22 cellular contexts compared by ENCODE assay signal in genomic region chr11:6571434-6572008, GRCh38. TPM values are rescaled to one million over a fixed set of nuclear protein-coding genes. Genes with fewer than 3 reads are reported as not detected.
DNase-seq lines count a peak whose midpoint lies in the region; ATAC-seq, FAIRE-seq and TF ChIP-seq lines count a peak whose summit lies in the region.
"Had no signal": no experiment of that assay in that cellular context is flagged by ENCODE, and none has a peak within 500 bp of the region (broad histone marks: within the 10 kb centered on the region; RNA-seq: fewer than 3 reads in every experiment).

No MANE protein-coding gene starts in this region.

- no peak for TF ChIP-seq POLR2A in H1 (IDR thresholded peaks at IDR 0.05; ENCODE audit: control extremely low read depth in 1 of 2, low read depth in 2 of 2, low read length in 2 of 2)

- H3K79me2 ChIP-seq in H1 (ENCODE audit: control insufficient read depth in 1 of 2, insufficient read depth in 2 of 2, low read length in 2 of 2): no peaks in the 10 kb centered on the region
- H3K79me2 ChIP-seq in PC-3 (ENCODE audit: low read length): no peaks in the 10 kb centered on the region
- 0 out of 2 replicates have a peak, but pooled peaks cover 3% of the 10 kb centered on the region for H3K79me2 ChIP-seq in Karpas-422 (ENCODE audit: low read length)

- H3F3A ChIP-seq in PC-3 (ENCODE audit: low read length, unreplicated experiment): no peaks in the 10 kb centered on the region

- POLR2A ChIA-PET in H1 (lab: Charles Lee; ENCODE audit: partially characterized antibody) (interaction anchor here (1.6 to 3.3 kb wide), 4 partner anchors 9 to 40 kb away, joined by 4 to 14 read pairs (median 6); partner anchors contain the start of genes ILK, RRP8 and TAF10), PC-3 (lab: Charles Lee; ENCODE audit: unreplicated experiment) (no interaction called here)

- H3K27me3 ChIP-seq in HUES48 (ENCODE audit: control insufficient read depth, insufficient read depth, low read length) (no peaks in the 10 kb centered on the region; the same call in 1 of the 2 replicates), H1 (replicated peaks in 1 of 4; ENCODE audit: control insufficient read depth in 3 of 4, extremely low read depth in 1 of 4, insufficient read depth in 3 of 4, low read length in 3 of 4) (no peaks in the 10 kb centered on the region), mesenchymal stem cell (ENCODE audit: control insufficient read depth in 1 of 2, insufficient read depth in 1 of 2, low read length in 2 of 2) (no peaks in the 10 kb centered on the region), PC-3 (ENCODE audit: low read length) (no peaks in the 10 kb centered on the region), Karpas-422 (ENCODE audit: low read length) (no peaks in the 10 kb centered on the region)
- H3K27me3 ChIP-seq: BLaER1 treated with 17β-estradiol and CSF1 and Interleukin-3, amounts not matched to agents 10 nM and 100 nM had no signal

- peak; percentile 29 to 53; a peak in 3 of 4 replicates for TF ChIP-seq RAD21 in H1 (IDR thresholded peaks at IDR 0.05 in 1 of 2, conservative IDR thresholded peaks at IDR 0.05 in 1 of 2; ENCODE audit: low read depth in 2 of 2, low read length in 2 of 2)

- H2AFZ ChIP-seq in H1 (ENCODE audit: low read length) (no peak overlapping the region), mesenchymal stem cell (ENCODE audit: low read depth, low read length) (no peak overlapping the region), PC-3 (ENCODE audit: low read length) (no peak overlapping the region), Karpas-422 (ENCODE audit: low read length) (no peak overlapping the region)

- H3K14ac ChIP-seq in H1 (ENCODE audit: insufficient read length) (no peak overlapping the region), mesenchymal stem cell (ENCODE audit: low read length in 2 of 2) (peak overlapping the region in 1 of 2 experiments; percentile 5)

- H3K4me3 ChIP-seq in HUES48 (ENCODE audit: low read depth, low read length) (peak overlapping the region; percentile 41; the same call in 1 of the 2 replicates), H1 (ENCODE audit: extremely low read depth in 1 of 4, insufficient read depth in 2 of 4, low read depth in 3 of 4, low read length in 4 of 4) (no peak overlapping the region), mesenchymal stem cell (ENCODE audit: insufficient read depth in 1 of 2, low read depth in 1 of 2, low read length in 2 of 2) (no peak overlapping the region), PC-3 (ENCODE audit: low read length) (no peak overlapping the region), Karpas-422 (ENCODE audit: low read length) (no peak overlapping the region)
- H3K4me3 ChIP-seq: A549; BLaER1 treated with 17β-estradiol and CSF1 and Interleukin-3, amounts not matched to agents 10 nM and 100 nM had no signal

- no peak for FAIRE-seq in H1 (lab: Jason Lieb, UNC)
- FAIRE-seq: A549, GM12892, H54 had no signal

- H2BK12ac ChIP-seq in H1 (ENCODE audit: low read depth, low read length) (no peak overlapping the region), mesenchymal stem cell (ENCODE audit: low read length in 2 of 2) (no peak overlapping the region)

- no peak overlapping the region for H4K5ac ChIP-seq in H1 (ENCODE audit: insufficient read length, low read depth, low read length)

- intact Hi-C loops in PC-3 (cut with micrococcal nuclease): no loop called here

- ATAC-seq in PC-3: no peak
- ATAC-seq in HG03460 (IDR thresholded peaks at IDR 0.05; ENCODE audit: unreplicated experiment): no peak
- ATAC-seq: A549, Panc1 had no signal

- no peak overlapping the region for H2AK5ac ChIP-seq in H1 (ENCODE audit: low read depth, low read length)
- no peak overlapping the region for H2AK5ac ChIP-seq in mesenchymal stem cell (ENCODE audit: low read length, severe bottlenecking)

- H3K23ac ChIP-seq in H1 (ENCODE audit: insufficient read length) (no peak overlapping the region), mesenchymal stem cell (ENCODE audit: low read length in 2 of 2) (no peak overlapping the region)

- no peak overlapping the region for H2BK5ac ChIP-seq in H1 (ENCODE audit: low read depth, low read length)
- no peak overlapping the region for H2BK5ac ChIP-seq in mesenchymal stem cell (ENCODE audit: low read depth, low read length, poor library complexity, severe bottlenecking)

- no peak overlapping the region for H2BK20ac ChIP-seq in H1 (ENCODE audit: low read length)

- H4K91ac ChIP-seq in H1 (replicated peaks; ENCODE audit: insufficient read length, low read length) (no peak overlapping the region), mesenchymal stem cell (ENCODE audit: low read length) (peak overlapping the region; percentile 62)

- H3K18ac ChIP-seq in H1 (ENCODE audit: extremely low read depth, low read length): no peak overlapping the region
- H3K18ac ChIP-seq in mesenchymal stem cell (ENCODE audit: low read depth in 1 of 2, low read length in 2 of 2): no peak overlapping the region

- H4K20me1 ChIP-seq in H1 (replicated peaks in 1 of 2; ENCODE audit: control insufficient read depth in 1 of 2, insufficient read depth in 2 of 2, low read length in 2 of 2) (no peaks in the 10 kb centered on the region), PC-3 (ENCODE audit: low read length) (no peaks in the 10 kb centered on the region), Karpas-422 (ENCODE audit: insufficient read depth, low read depth, low read length) (no peaks in the 10 kb centered on the region)

- no peaks in the 10 kb centered on the region; the same call in 1 of the 2 replicates for H3K23me2 ChIP-seq in H1 (ENCODE audit: low read depth, low read length)

- H3K4ac ChIP-seq in H1 (replicated peaks; ENCODE audit: insufficient read length, low read depth, low read length) (no peak overlapping the region), mesenchymal stem cell (ENCODE audit: low read depth in 1 of 2, low read length in 2 of 2) (no peak overlapping the region)

- H3K9me2 ChIP-seq in PC-3 (replicated peaks; ENCODE audit: low read length) (no peaks in the 10 kb centered on the region), Karpas-422 (replicated peaks; ENCODE audit: insufficient read depth, low read length) (no peaks in the 10 kb centered on the region)

- H3K4me2 ChIP-seq in H1 (ENCODE audit: insufficient read depth in 1 of 2, low read depth in 2 of 2, low read length in 2 of 2) (no peak overlapping the region), mesenchymal stem cell (ENCODE audit: low read length, poor library complexity, severe bottlenecking) (no peak overlapping the region), PC-3 (ENCODE audit: low read length) (no peak overlapping the region), Karpas-422 (ENCODE audit: low read depth, low read length, poor library complexity, severe bottlenecking) (no peak overlapping the region)
- H3K4me2 ChIP-seq: A549; BLaER1 treated with 17β-estradiol and CSF1 and Interleukin-3, amounts not matched to agents 10 nM and 100 nM had no signal

- H2BK15ac ChIP-seq in H1 (ENCODE audit: low read length): no peak overlapping the region
- no peak overlapping the region for H2BK15ac ChIP-seq in mesenchymal stem cell (ENCODE audit: low read depth, poor library complexity, severe bottlenecking)

- H3K79me1 ChIP-seq in H1 (ENCODE audit: low read depth, low read length) (no peaks in the 10 kb centered on the region), mesenchymal stem cell (replicated peaks; ENCODE audit: low read length, poor library complexity, severe bottlenecking) (peaks cover 4% of the 10 kb centered on the region)

- 87% methylated on average over 22 of the region's 22 CpGs; no CpG with 5 or more reads in 1 of the 2 experiments for WGBS in H1 (ENCODE audit: extremely low coverage in 1 of 2, insufficient coverage in 1 of 2, insufficient read length in 1 of 2, insufficient replicate concordance in 2 of 2, low coverage in 1 of 2, low lambda C conversion rate in 2 of 2, missing lambda C conversion rate in 1 of 2), 2 experiments
- 91% methylated on average over 22 of the region's 22 CpGs for WGBS in mesenchymal stem cell

- no peak overlapping the region for H3K9ac ChIP-seq in HUES48 (ENCODE audit: low read depth, low read length)
- H3K9ac ChIP-seq in H1 (replicated peaks in 1 of 4; ENCODE audit: extremely low read depth in 1 of 4, low read depth in 3 of 4, low read length in 3 of 4): no peak overlapping the region
- no peak overlapping the region for H3K9ac ChIP-seq in mesenchymal stem cell (ENCODE audit: low read length)
- H3K9ac ChIP-seq in PC-3 (ENCODE audit: low read length): no peak overlapping the region
- no peak overlapping the region for H3K9ac ChIP-seq in Karpas-422 (ENCODE audit: low read length)
- H3K9ac ChIP-seq: BLaER1 treated with 17β-estradiol and CSF1 and Interleukin-3, amounts not matched to agents 10 nM and 100 nM had no signal

- no peak for TF ChIP-seq EP300 in H1 (IDR thresholded peaks at IDR 0.05; ENCODE audit: borderline replicate concordance in 1 of 2, low read depth in 2 of 2, low read length in 2 of 2)

- H3K27ac ChIP-seq in HUES48 (ENCODE audit: low read depth, low read length): no peak overlapping the region
- no peak overlapping the region for H3K27ac ChIP-seq in H1 (ENCODE audit: low read depth, low read length)
- no peak overlapping the region for H3K27ac ChIP-seq in mesenchymal stem cell (ENCODE audit: low read length, poor library complexity, severe bottlenecking)
- H3K27ac ChIP-seq in PC-3 (ENCODE audit: low read length): no peak overlapping the region
- no peak overlapping the region for H3K27ac ChIP-seq in Karpas-422 (ENCODE audit: low read length)
- H3K27ac ChIP-seq: A549; BLaER1 treated with 17β-estradiol and CSF1 and Interleukin-3, amounts not matched to agents 10 nM and 100 nM; HL-60 had no signal

- BruUV-seq in PC-3 (replicated peaks; lab: Mats Ljungman, UMichigan): no TSS peak

- H3K36me3 ChIP-seq in HUES48 (ENCODE audit: control insufficient read depth, insufficient read depth, low read length): no peaks in the 10 kb centered on the region
- no peaks in the 10 kb centered on the region for H3K36me3 ChIP-seq in H1 (ENCODE audit: control insufficient read depth in 2 of 4, insufficient read depth in 4 of 4, low read length in 3 of 4)
- peaks cover 8 to 29% of the 10 kb centered on the region in 2 experiments for H3K36me3 ChIP-seq in mesenchymal stem cell (ENCODE audit: control insufficient read depth in 1 of 2, insufficient read depth in 2 of 2, low read depth in 1 of 2, low read length in 2 of 2)
- no peaks in the 10 kb centered on the region for H3K36me3 ChIP-seq in PC-3 (ENCODE audit: low read depth, low read length)
- no peaks in the 10 kb centered on the region for H3K36me3 ChIP-seq in Karpas-422 (ENCODE audit: insufficient read depth, low read length)

- H2BK120ac ChIP-seq in H1 (replicated peaks; ENCODE audit: low read depth, low read length) (no peak overlapping the region), mesenchymal stem cell (ENCODE audit: low read depth, low read length) (no peak overlapping the region)

- H3K56ac ChIP-seq in H1 (replicated peaks; ENCODE audit: insufficient read length, low read depth, low read length): no peak overlapping the region

- H3K9me3 ChIP-seq in HUES48 (ENCODE audit: control insufficient read depth, insufficient read depth, low read length) (no peaks in the 10 kb centered on the region), H1 (ENCODE audit: insufficient read depth in 2 of 2, low read depth in 1 of 2, low read length in 1 of 2) (no peaks in the 10 kb centered on the region), mesenchymal stem cell (ENCODE audit: control insufficient read depth, low read length) (no peaks in the 10 kb centered on the region), PC-3 (ENCODE audit: low read length) (no peaks in the 10 kb centered on the region), Karpas-422 (ENCODE audit: low read length) (no peaks in the 10 kb centered on the region)
- H3K9me3 ChIP-seq: A549 had no signal

- no peak for TF ChIP-seq CTCF in GM10266 (IDR thresholded peaks at IDR 0.05; ENCODE audit: control insufficient read depth, insufficient read depth, low read depth, missing control alignments)
- peak; percentile 15 to 38 (median 37); a peak in 3 of 4 replicates for TF ChIP-seq CTCF in H1 (IDR thresholded peaks at IDR 0.05; ENCODE audit: control extremely low read depth in 1 of 3, insufficient read depth in 1 of 3, low read depth in 1 of 3, low read length in 3 of 3)
- TF ChIP-seq CTCF in PC-3 (conservative IDR thresholded peaks at IDR 0.05; ENCODE audit: low read depth, low read length): no peak

- no peaks in the 10 kb centered on the region; the same call in 1 of the 2 replicates for H3K4me1 ChIP-seq in HUES48 (ENCODE audit: control insufficient read depth, insufficient read depth, low read length)
- peaks cover 0 to 3% (median 2%) of the 10 kb centered on the region in 4 experiments; a peak in 5 of 7 replicates for H3K4me1 ChIP-seq in H1 (replicated peaks in 1 of 4; ENCODE audit: control insufficient read depth in 3 of 4, insufficient read depth in 4 of 4, low read length in 3 of 4)
- peaks cover 5% of the 10 kb centered on the region for H3K4me1 ChIP-seq in mesenchymal stem cell (ENCODE audit: control insufficient read depth, insufficient read depth, low read depth, low read length)
- H3K4me1 ChIP-seq in PC-3 (ENCODE audit: insufficient read depth, low read length): peaks cover 16% of the 10 kb centered on the region
- no peaks in the 10 kb centered on the region for H3K4me1 ChIP-seq in Karpas-422 (ENCODE audit: low read length)

- CTCF ChIA-PET in H1 (lab: Charles Lee; ENCODE audit: partially characterized antibody) (interaction anchor here (0.7 to 6.6 kb wide), 18 partner anchors 7 to 218 kb away, joined by 3 to 63 read pairs (median 4); partner anchors contain the start of genes DNHD1, ILK and RRP8), PC-3 (lab: Charles Lee) (no interaction called here)

- DNase-seq in GM10266 (ENCODE audit: extremely low spot score) (peak; percentile 14), H1 (ENCODE audit: low read depth in 1 of 2, low spot score in 2 of 2) (no peak), mesenchymal stem cell (no peak), GM03348 (ENCODE audit: low spot score) (no peak), PC-3 (no peak), Karpas-422 (no peak)
- DNase-seq: CD8-positive, alpha-beta memory T cell; DND-41; GDM1; KBM-7; NCI-H1436; NCI-H2029 treated with DMSO at 0.1 percent for 48 hours; NCI-H2171 treated with DMSO at 0.1 percent for 48 hours; NCI-H82 had no signal

- no peak overlapping the region; the same call in 1 of the 2 replicates for H4K8ac ChIP-seq in H1 (ENCODE audit: extremely low read depth, insufficient read depth, low read length)
- H4K8ac ChIP-seq in mesenchymal stem cell (ENCODE audit: low read length): no peak overlapping the region

RNA-seq across cellular contexts. Expression of gene RRP8, which starts 31.9 kb away (rescaled TPM):
- 14.9 and 15.4 TPM in 2 replicates for total RNA-seq in H1 (2021; fragmentation: NEBNext Ultra II Directional; extraction: Animal tissue kit (Norgen Biotek cat#: 25700))
- polyA plus RNA-seq in H1 (2011; rRNA removed): 3.6 and 4.2 TPM in 2 replicates
- 4.0 TPM for polyA plus RNA-seq in H1 (2011; cell fraction: cytosol; rRNA removed)
- polyA plus RNA-seq in H1 (2011; cell fraction: nucleus; rRNA removed): 7.9 TPM
- 10.3 to 11.8 TPM (median 10.6 TPM) in 4 replicates for polyA plus RNA-seq in H1 (2012, experiment 1 of 2)
- 16.3 TPM for polyA plus RNA-seq in H1 (2012, experiment 2 of 2)
- 14.9 TPM for polyA plus RNA-seq in H1 (2013, experiment 1 of 2)
- 14.9 TPM for polyA plus RNA-seq in H1 (2013, experiment 2 of 2)
- 6.3 and 7.1 TPM in 2 replicates for polyA minus RNA-seq in H1 (2011; rRNA and poly(A)+ RNA removed)
- polyA minus RNA-seq in H1 (2011; cell fraction: cytosol; rRNA and poly(A)+ RNA removed): 6.8 TPM
- polyA minus RNA-seq in H1 (2011; cell fraction: nucleus; rRNA and poly(A)+ RNA removed): 13.5 TPM
- polyA plus RNA-seq in mesenchymal stem cell (2013, experiment 1 of 2): 21.1 TPM
- 22.0 TPM for polyA plus RNA-seq in mesenchymal stem cell (2013, experiment 2 of 2)
- total RNA-seq in PC-3 (2014; rRNA removed): 15.1 and 16.9 TPM in 2 replicates
- total RNA-seq in Karpas-422 (2014; rRNA removed; shearing (Covaris generic); ENCODE audit: low replicate concordance): 10.8 and 22.9 TPM in 2 replicates

RNA-seq across cellular contexts. Expression of gene ILK, which starts 32.1 kb away (rescaled TPM):
- 91.4 and 103 TPM in 2 replicates for total RNA-seq in H1 (2021; fragmentation: NEBNext Ultra II Directional; extraction: Animal tissue kit (Norgen Biotek cat#: 25700))
- 117 and 132 TPM in 2 replicates for polyA plus RNA-seq in H1 (2011; rRNA removed)
- polyA plus RNA-seq in H1 (2011; cell fraction: cytosol; rRNA removed): 123 TPM
- polyA plus RNA-seq in H1 (2011; cell fraction: nucleus; rRNA removed): 135 TPM
- 95.0 to 112 TPM (median 104 TPM) in 4 replicates for polyA plus RNA-seq in H1 (2012, experiment 1 of 2)
- polyA plus RNA-seq in H1 (2012, experiment 2 of 2): 121 TPM
- polyA plus RNA-seq in H1 (2013, experiment 1 of 2): 98.3 TPM
- polyA plus RNA-seq in H1 (2013, experiment 2 of 2): 97.4 TPM
- polyA minus RNA-seq in H1 (2011; rRNA and poly(A)+ RNA removed): 132 and 144 TPM in 2 replicates
- polyA minus RNA-seq in H1 (2011; cell fraction: cytosol; rRNA and poly(A)+ RNA removed): 74.0 TPM
- 78.7 TPM for polyA minus RNA-seq in H1 (2011; cell fraction: nucleus; rRNA and poly(A)+ RNA removed)
- polyA plus RNA-seq in mesenchymal stem cell (2013, experiment 1 of 2): 309 TPM
- 311 TPM for polyA plus RNA-seq in mesenchymal stem cell (2013, experiment 2 of 2)
- total RNA-seq in PC-3 (2014; rRNA removed): 73.0 and 73.9 TPM in 2 replicates
- total RNA-seq in Karpas-422 (2014; rRNA removed; shearing (Covaris generic); ENCODE audit: low replicate concordance): 48.6 and 65.6 TPM in 2 replicates

RNA-seq across cellular contexts. Expression of gene TAF10, which starts 40.5 kb away (rescaled TPM):
- total RNA-seq in H1 (2021; fragmentation: NEBNext Ultra II Directional; extraction: Animal tissue kit (Norgen Biotek cat#: 25700)): 128 and 153 TPM in 2 replicates
- polyA plus RNA-seq in H1 (2011; rRNA removed): 213 and 242 TPM in 2 replicates
- polyA plus RNA-seq in H1 (2011; cell fraction: cytosol; rRNA removed): 166 TPM
- polyA plus RNA-seq in H1 (2011; cell fraction: nucleus; rRNA removed): 334 TPM
- 232 to 283 TPM (median 269 TPM) in 4 replicates for polyA plus RNA-seq in H1 (2012, experiment 1 of 2)
- 61.1 TPM for polyA plus RNA-seq in H1 (2012, experiment 2 of 2)
- 237 TPM for polyA plus RNA-seq in H1 (2013, experiment 1 of 2)
- polyA plus RNA-seq in H1 (2013, experiment 2 of 2): 233 TPM
- 83.0 and 89.5 TPM in 2 replicates for polyA minus RNA-seq in H1 (2011; rRNA and poly(A)+ RNA removed)
- 58.3 TPM for polyA minus RNA-seq in H1 (2011; cell fraction: cytosol; rRNA and poly(A)+ RNA removed)
- polyA minus RNA-seq in H1 (2011; cell fraction: nucleus; rRNA and poly(A)+ RNA removed): 50.7 TPM
- polyA plus RNA-seq in mesenchymal stem cell (2013, experiment 1 of 2): 187 TPM
- 195 TPM for polyA plus RNA-seq in mesenchymal stem cell (2013, experiment 2 of 2)
- total RNA-seq in PC-3 (2014; rRNA removed): 102 and 128 TPM in 2 replicates
- total RNA-seq in Karpas-422 (2014; rRNA removed; shearing (Covaris generic); ENCODE audit: low replicate concordance): 158 and 192 TPM in 2 replicates

RNA-seq across cellular contexts. Expression of gene TPP1, which starts 47.7 kb away (rescaled TPM):
- total RNA-seq in H1 (2021; fragmentation: NEBNext Ultra II Directional; extraction: Animal tissue kit (Norgen Biotek cat#: 25700)): 34.9 and 36.1 TPM in 2 replicates
- polyA plus RNA-seq in H1 (2011; rRNA removed): 58.4 and 77.5 TPM in 2 replicates
- 38.3 TPM for polyA plus RNA-seq in H1 (2011; cell fraction: cytosol; rRNA removed)
- 70.7 TPM for polyA plus RNA-seq in H1 (2011; cell fraction: nucleus; rRNA removed)
- 36.5 to 45.0 TPM (median 42.0 TPM) in 4 replicates for polyA plus RNA-seq in H1 (2012, experiment 1 of 2)
- 33.6 TPM for polyA plus RNA-seq in H1 (2012, experiment 2 of 2)
- polyA plus RNA-seq in H1 (2013, experiment 1 of 2): 95.4 TPM
- polyA plus RNA-seq in H1 (2013, experiment 2 of 2): 91.6 TPM
- 51.8 and 55.5 TPM in 2 replicates for polyA minus RNA-seq in H1 (2011; rRNA and poly(A)+ RNA removed)
- 59.5 TPM for polyA minus RNA-seq in H1 (2011; cell fraction: cytosol; rRNA and poly(A)+ RNA removed)
- 39.6 TPM for polyA minus RNA-seq in H1 (2011; cell fraction: nucleus; rRNA and poly(A)+ RNA removed)
- 425 TPM for polyA plus RNA-seq in mesenchymal stem cell (2013, experiment 1 of 2)
- polyA plus RNA-seq in mesenchymal stem cell (2013, experiment 2 of 2): 399 TPM
- 21.6 and 48.3 TPM in 2 replicates for total RNA-seq in PC-3 (2014; rRNA removed)
- 41.5 and 45.5 TPM in 2 replicates for total RNA-seq in Karpas-422 (2014; rRNA removed; shearing (Covaris generic); ENCODE audit: low replicate concordance)

Comparison
In these comparisons a context has a peak if more than half of its experiments do, and no peak if none do; other contexts are left out.
1. CTCF ChIP-seq: peak in H1 (3 of 3); none in GM10266 (single experiment) and PC-3 (single experiment).